Comparison of ENCODE assay signal across 18 cellular contexts in genomic region chr6:119479860-119480655, GRCh38.
DNase-seq lines count a peak whose midpoint lies in the region; ATAC-seq, FAIRE-seq and TF ChIP-seq lines count a peak whose summit lies in the region.
"Had no signal": no experiment of that assay in that cellular context is flagged by ENCODE, and none has a peak within 500 bp of the region (broad histone marks: within the 10 kb centered on the region; RNA-seq: fewer than 3 reads in every experiment).

No MANE protein-coding gene starts in this region.

- H3K4me1 ChIP-seq in K562 (replicated peaks in 1 of 2; ENCODE audit: control insufficient read depth in 2 of 2, insufficient read depth in 2 of 2, low read length in 2 of 2) = peaks cover 10 to 28% of the 10 kb centered on the region in 2 experiments; a peak in 3 of 5 replicates
- H3K4me1 ChIP-seq in keratinocyte (ENCODE audit: control insufficient read depth, extremely low read depth, insufficient read depth, low read length) = peaks cover 9% of the 10 kb centered on the region
- H3K4me1 ChIP-seq in tibial nerve = no peaks in the 10 kb centered on the region
- peaks cover 9% of the 10 kb centered on the region for H3K4me1 ChIP-seq in HAP-1

- FAIRE-seq in K562 (lab: Jason Lieb, UNC) (peak; percentile 74), keratinocyte (lab: Jason Lieb, UNC) (no peak)
- FAIRE-seq: GM18507 had no signal

- H3K4me3 ChIP-seq in K562 (no peak overlapping the region), keratinocyte (ENCODE audit: control insufficient read depth in 2 of 3, extremely low read depth in 1 of 3, insufficient read depth in 2 of 3, low read depth in 1 of 3, low read length in 3 of 3) (no peak overlapping the region), tibial nerve (no peak overlapping the region), HAP-1 (no peak overlapping the region)
- H3K4me3 ChIP-seq: BLaER1 had no signal

- H3K4me2 ChIP-seq in K562 (ENCODE audit: insufficient read depth, low read length) (no peak overlapping the region), keratinocyte (ENCODE audit: control insufficient read depth, extremely low read depth, insufficient read depth, low read depth, low read length) (no peak overlapping the region)
- H3K4me2 ChIP-seq: BLaER1 had no signal

- TF ChIP-seq RAD21 in K562 (CRISPR knock-in tag; conservative IDR thresholded peaks at IDR 0.05 in 1 of 2, IDR thresholded peaks at IDR 0.05 in 1 of 2) = no peak

- TF ChIP-seq POLR2A in K562 (conservative IDR thresholded peaks at IDR 0.05) (no peak), tibial nerve (IDR thresholded peaks at IDR 0.05) (no peak)

- no peaks in the 10 kb centered on the region for H3K79me2 ChIP-seq in K562 (ENCODE audit: control insufficient read depth, insufficient read depth, low read length)
- no peaks in the 10 kb centered on the region for H3K79me2 ChIP-seq in keratinocyte (ENCODE audit: control insufficient read depth, insufficient read depth, low read length)

- H3K27ac ChIP-seq in K562 (ENCODE audit: extremely low read depth, low read depth, low read length) (peak overlapping the region; percentile 0; the same call in 2 of the 3 replicates), keratinocyte (ENCODE audit: control insufficient read depth, insufficient read depth, low read length) (no peak overlapping the region), tibial nerve (no peak overlapping the region)
- H3K27ac ChIP-seq: BLaER1 had no signal

- H4K20me1 ChIP-seq in K562 (replicated peaks; ENCODE audit: control insufficient read depth, insufficient read depth, low read length) = no peaks in the 10 kb centered on the region
- no peaks in the 10 kb centered on the region for H4K20me1 ChIP-seq in keratinocyte (ENCODE audit: control insufficient read depth, extremely low read depth, insufficient read depth, low read length)
- H4K20me1 ChIP-seq: BLaER1 had no signal

- dilution Hi-C loops in keratinocyte (cut with MboI; ENCODE audit: extremely low pct_ligation_motif_present, low sequenced_read_pairs) = no loop called here

- DNase-seq in AG20443 (ENCODE audit: low spot score) (peak; percentile 10), MV-4-11 (lab: John Stamatoyannopoulos, UW) (peak; percentile 72), K562 (ENCODE audit: extremely low read depth in 1 of 4, low spot score in 3 of 4) (peak; percentile 16 to 68 (median 33)), keratinocyte (ENCODE audit: low read depth, low spot score) (peak; percentile 33), tibial nerve (ENCODE audit: low spot score in 2 of 2) (no peak), HAP-1 (ENCODE audit: low spot score in 2 of 2) (no peak), sciatic nerve (ENCODE audit: low spot score) (no peak)
- no peak for DNase-seq in stimulated activated CD8-positive, alpha-beta memory T cell treated with anti-CD3 and anti-CD28 coated beads, Interleukin-4, amount 100 ng/mL, for 48 hours
- DNase-seq: activated naive CD4-positive, alpha-beta T cell treated with anti-CD3 and anti-CD28 coated beads, Interleukin-2, amount 50 U/mL, for 16 hours; cerebellar nuclear complex; HFFc6; NCI-H1417 treated with DMSO at 0.1 percent for 48 hours; SHP77; stimulated activated CD4-positive, alpha-beta T cell treated with anti-CD3 and anti-CD28 coated beads, Interleukin-4, amount 100 ng/mL, for 1 hour; stimulated activated naive B cell treated with anti-CD40 and anti-IgM and Interleukin-4, amounts not matched to agents 10 μg/mL and 1 μg/mL and 100 μg/mL, for 72 hours had no signal

- no peaks in the 10 kb centered on the region for H3K36me3 ChIP-seq in K562 (ENCODE audit: control insufficient read depth, insufficient read depth, low read length)
- no peaks in the 10 kb centered on the region for H3K36me3 ChIP-seq in keratinocyte (ENCODE audit: control insufficient read depth in 2 of 2, extremely low read depth in 1 of 2, insufficient read depth in 2 of 2, low read length in 2 of 2)
- H3K36me3 ChIP-seq in tibial nerve = no peaks in the 10 kb centered on the region
- no peaks in the 10 kb centered on the region for H3K36me3 ChIP-seq in HAP-1 (replicated peaks)
- H3K36me3 ChIP-seq: BLaER1 had no signal

- WGBS in K562 (ENCODE audit: insufficient coverage, low coverage, missing lambda C conversion rate) = 64% methylated on average over 2 of the region's 2 CpGs
- WGBS in tibial nerve, 2 donors = 93% methylated on average over 2 of the region's 2 CpGs

- intact Hi-C loops in K562 (cut with micrococcal nuclease) (loop anchor here (5.0 to 10.0 kb wide), 2 partner anchors 62 to 125 kb away; no protein-coding TSS in a partner anchor), sciatic nerve (cut with DNase I) (no loop called here)

- no peak overlapping the region for H3K9ac ChIP-seq in K562 (ENCODE audit: insufficient read depth in 1 of 2, low read depth in 2 of 2, low read length in 2 of 2)
- H3K9ac ChIP-seq in keratinocyte (ENCODE audit: control insufficient read depth, extremely low read depth, insufficient read depth, low read length) = no peak overlapping the region
- H3K9ac ChIP-seq: BLaER1 had no signal

- H3K27me3 ChIP-seq in K562 (ENCODE audit: control insufficient read depth in 2 of 2, insufficient read depth in 2 of 2, low read length in 2 of 2) (no peaks in the 10 kb centered on the region), keratinocyte (ENCODE audit: control insufficient read depth, extremely low read depth, insufficient read depth, low read length) (no peaks in the 10 kb centered on the region), tibial nerve (no peaks in the 10 kb centered on the region), HAP-1 (ENCODE audit: low read depth) (no peaks in the 10 kb centered on the region)
- H3K27me3 ChIP-seq: BLaER1 had no signal

- CTCF ChIA-PET in K562 (lab: Yijun Ruan, JAX; ENCODE audit: low intra/inter-chr PET ratio) = no interaction called here

- no peaks in the 10 kb centered on the region for H3K9me3 ChIP-seq in K562 (replicated peaks; ENCODE audit: control insufficient read depth, insufficient read depth, low read depth, low read length)
- no peaks in the 10 kb centered on the region for H3K9me3 ChIP-seq in keratinocyte (ENCODE audit: control insufficient read depth, low read depth, low read length)
- no peaks in the 10 kb centered on the region for H3K9me3 ChIP-seq in tibial nerve
- no peaks in the 10 kb centered on the region for H3K9me3 ChIP-seq in HAP-1
- H3K9me3 ChIP-seq: BLaER1 had no signal

- in situ Hi-C loops in K562 (cut with MboI) (no loop called here), HAP-1 (cut with MboI; ENCODE audit: low sequenced_read_pairs) (no loop called here)

- no TSS peak for BruUV-seq in K562 (replicated peaks; lab: Mats Ljungman, UMichigan)

- H3K9me1 ChIP-seq in K562 (ENCODE audit: control insufficient read depth, insufficient read depth, low read length) = no peaks in the 10 kb centered on the region
- no peaks in the 10 kb centered on the region for H3K9me1 ChIP-seq in keratinocyte (ENCODE audit: control insufficient read depth, extremely low read depth, insufficient read depth, low read length)

- ATAC-seq in K562 (peak; percentile 43; the same call in 2 of the 3 replicates), sciatic nerve (no peak)
- ATAC-seq: esophagus mucosa; stimulated activated naive B cell treated with anti-CD40 and anti-IgM and Interleukin-4, amounts not matched to agents 10 μg/mL and 1 μg/mL and 100 μg/mL, for 72 hours had no signal

- POLR2A ChIA-PET in K562 (lab: Yijun Ruan, JAX) = interaction anchor here (0.9 to 1.7 kb wide), 6 partner anchors 12 to 130 kb away, joined by 3 to 8 read pairs (median 4); no protein-coding TSS in a partner anchor

- TF ChIP-seq CTCF in K562 (IDR thresholded peaks at IDR 0.05 in 2 of 3, conservative IDR thresholded peaks at IDR 0.05 in 1 of 3; ENCODE audit: insufficient read depth in 2 of 3, low read depth in 1 of 3, low read length in 3 of 3) (no peak), keratinocyte (optimal IDR thresholded peaks at IDR 0.05 in 1 of 3, IDR thresholded peaks at IDR 0.05 in 1 of 3, conservative IDR thresholded peaks at IDR 0.05 in 1 of 3; ENCODE audit: extremely low read depth in 1 of 3, insufficient read depth in 2 of 3, low read length in 3 of 3) (no peak), tibial nerve (IDR thresholded peaks at IDR 0.05) (no peak)

- H2AFZ ChIP-seq in K562 (ENCODE audit: low read depth, low read length) = peak overlapping the region; percentile 37
- H2AFZ ChIP-seq in keratinocyte (ENCODE audit: control insufficient read depth, low read length) = no peak overlapping the region

- TF ChIP-seq EP300 in K562 (IDR thresholded peaks at IDR 0.05; ENCODE audit: low read length) = no peak
- no peak for TF ChIP-seq EP300 in tibial nerve (IDR thresholded peaks at IDR 0.05)

TF ChIP-seq in K562, 482 proteins besides CTCF, POLR2A, EP300 and RAD21 (continues in another document):
- TF ChIP-seq CEBPB (tag; IDR thresholded peaks at IDR 0.05) = peak; percentile 65; the same call in 1 of the 2 replicates
- TF ChIP-seq SMARCA4 (IDR thresholded peaks at IDR 0.05) = 0 out of 2 replicates have a peak, but pooled peaks have one; percentile 21
- TF ChIP-seq POLR2AphosphoS2 (IDR thresholded peaks at IDR 0.05; ENCODE audit: low read length) = no peak
- TF ChIP-seq JUND (IDR thresholded peaks at IDR 0.05; ENCODE audit: borderline replicate concordance, low read depth, low read length) = 0 out of 2 replicates have a peak, but pooled peaks have one; percentile 6
- no peak for TF ChIP-seq JUND (tag; IDR thresholded peaks at IDR 0.05; ENCODE audit: borderline replicate concordance, low read depth, low read length)
- TF ChIP-seq BRCA1 (IDR thresholded peaks at IDR 0.05) = no peak
- TF ChIP-seq BRCA1 (CRISPR knock-in tag; IDR thresholded peaks at IDR 0.05) = no peak
- TF ChIP-seq STAT5B (CRISPR knock-in tag; IDR thresholded peaks at IDR 0.05) = no peak
- TF ChIP-seq COPS2 (conservative IDR thresholded peaks at IDR 0.05) = no peak
- TF ChIP-seq CEBPG (CRISPR knock-in tag; IDR thresholded peaks at IDR 0.05) = no peak
- peak in 1 of 2 experiments; percentile 63; a peak in 2 of 4 replicates for TF ChIP-seq CEBPG (tag; conservative IDR thresholded peaks at IDR 0.05 in 1 of 2, IDR thresholded peaks at IDR 0.05 in 1 of 2)
- TF ChIP-seq RBM15 (IDR thresholded peaks at IDR 0.05; ENCODE audit: insufficient read depth, low read length) = no peak
- peak; percentile 97 for TF ChIP-seq ZNF384 (IDR thresholded peaks at IDR 0.05; ENCODE audit: low read depth, low read length)
- TF ChIP-seq ZNF146 (CRISPR knock-in tag; IDR thresholded peaks at IDR 0.05; ENCODE audit: unreplicated experiment) = no peak
- no peak for TF ChIP-seq MECOM (CRISPR knock-in tag; IDR thresholded peaks at IDR 0.05)
- TF ChIP-seq DLX4 (CRISPR knock-in tag; IDR thresholded peaks at IDR 0.05) = no peak
- 0 out of 2 replicates have a peak, but pooled peaks have one; percentile 22 for TF ChIP-seq ZFX (CRISPR knock-in tag; IDR thresholded peaks at IDR 0.05)
- peak; percentile 97 for TF ChIP-seq NFIC (IDR thresholded peaks at IDR 0.05)

Comparison
In these comparisons a context has a peak if more than half of its experiments do, and no peak if none do; other contexts are left out.
1. DNase-seq: peak in AG20443 (single experiment), MV-4-11 (single experiment), K562 (4 of 4) and keratinocyte (single experiment); none in tibial nerve (0 of 2), HAP-1 (0 of 2), stimulated activated CD8-positive, alpha-beta memory T cell treated with anti-CD3 and anti-CD28 coated beads, Interleukin-4, amount 100 ng/mL, for 48 hours (single experiment) and sciatic nerve (single experiment).